In genomic region chr5:135012951-135013391, GRCh38 we compare ENCODE assay signal across 22 cellular contexts. TPM values are rescaled to one million over a fixed set of nuclear protein-coding genes. Genes with fewer than 3 reads are reported as not detected.
DNase-seq lines count a peak whose midpoint lies in the region; ATAC-seq and TF ChIP-seq lines count a peak whose summit lies in the region.
"Had no signal": no experiment of that assay in that cellular context is flagged by ENCODE, and none has a peak within 500 bp of the region (broad histone marks: within the 10 kb centered on the region; RNA-seq: fewer than 3 reads in every experiment).

No MANE protein-coding gene starts in this region.

- H3K4me3 ChIP-seq in esophagus muscularis mucosa: no peak overlapping the region
- H3K4me3 ChIP-seq in lower lobe of right lung: no peak overlapping the region
- H3K4me3 ChIP-seq in stomach: no peak overlapping the region
- H3K4me3 ChIP-seq: skin epidermis, thyroid gland had no signal

- ATAC-seq in lower lobe of right lung (no peak), left colon (no peak), GM21526 (IDR thresholded peaks at IDR 0.05; ENCODE audit: low FRiP score, unreplicated experiment) (no peak), GM18520 (IDR thresholded peaks at IDR 0.05; ENCODE audit: unreplicated experiment) (no peak)
- ATAC-seq: HepG2 had no signal

- TF ChIP-seq EP300 in esophagus muscularis mucosa (IDR thresholded peaks at IDR 0.05): no peak
- TF ChIP-seq EP300 in stomach (IDR thresholded peaks at IDR 0.05): no peak

- no peak for TF ChIP-seq POLR2A in esophagus muscularis mucosa (IDR thresholded peaks at IDR 0.05; ENCODE audit: low read depth)
- TF ChIP-seq POLR2A in stomach (IDR thresholded peaks at IDR 0.05): no peak

- H3K4me1 ChIP-seq in esophagus muscularis mucosa (peaks cover 21 to 36% (median 26%) of the 10 kb centered on the region in 4 donors), lower lobe of right lung (no peaks in the 10 kb centered on the region), stomach (peaks cover 14 to 46% (median 35%) of the 10 kb centered on the region in 4 donors)

- intact Hi-C loops in esophagus muscularis mucosa (cut with DNase I): loop anchor here (10.0 kb wide), 1 partner anchor 182 kb away; no protein-coding TSS in a partner anchor
- intact Hi-C loops in lower lobe of right lung (cut with DNase I): no loop called here
- intact Hi-C loops in stomach (cut with DNase I; ENCODE audit: low total_unique reads): no loop called here
- intact Hi-C loops in left colon (cut with DNase I, micrococcal nuclease): no loop called here

- H3K27ac ChIP-seq in VCaP (peak overlapping the region; percentile 75; the same call in 1 of the 2 replicates), esophagus muscularis mucosa (replicated peaks in 1 of 4) (peak overlapping the region; percentile 62 to 70 (median 66)), lower lobe of right lung (no peak overlapping the region), stomach (peak overlapping the region in 2 of 5 donors; percentile 59 to 78)
- H3K27ac ChIP-seq: skin epidermis, thyroid gland had no signal

- WGBS in esophagus muscularis mucosa: 79% methylated on average over 5 of the region's 5 CpGs
- WGBS in stomach, 5 donors: 71 to 90% (median 78%) methylated on average over 5 of the region's 5 CpGs

- DNase-seq in esophagus muscularis mucosa (ENCODE audit: extremely low spot score) (no peak), lower lobe of right lung (peak; percentile 20), stomach (peak; percentile 22), left colon (no peak)
- DNase-seq: activated CD4-positive, alpha-beta T cell treated with anti-CD3 and anti-CD28 coated beads for 4 hours; activated naive CD8-positive, alpha-beta T cell treated with anti-CD3 and anti-CD28 coated beads, Interleukin-2, amount 10 ng/mL, durations not matched to agents 7 days and 5 days; COR-L47; cortex of kidney; HFFc6; mesendoderm; NCI-H1417; NCI-H510A treated with DMSO at 0.1 percent for 48 hours; SHP77 treated with DMSO at 0.1 percent for 48 hours; stimulated activated CD4-positive, alpha-beta T cell treated with anti-CD3 and anti-CD28 coated beads, Interleukin-2, amount 100 ng/mL, for 48 hours; stimulated activated naive CD4-positive, alpha-beta T cell treated with Interleukin-2 at 50 U/mL for 16 hours; thyroid gland had no signal

- TF ChIP-seq CTCF in VCaP (conservative IDR thresholded peaks at IDR 0.05) (no peak), esophagus muscularis mucosa (IDR thresholded peaks at IDR 0.05) (no peak), lower lobe of right lung (IDR thresholded peaks at IDR 0.05) (no peak), stomach (IDR thresholded peaks at IDR 0.05) (no peak)

- no peaks in the 10 kb centered on the region for H3K9me3 ChIP-seq in esophagus muscularis mucosa
- no peaks in the 10 kb centered on the region for H3K9me3 ChIP-seq in lower lobe of right lung
- H3K9me3 ChIP-seq in stomach: no peaks in the 10 kb centered on the region
- H3K9me3 ChIP-seq: thyroid gland had no signal

- H3K36me3 ChIP-seq in esophagus muscularis mucosa: no peaks in the 10 kb centered on the region
- no peaks in the 10 kb centered on the region for H3K36me3 ChIP-seq in lower lobe of right lung
- no peaks in the 10 kb centered on the region for H3K36me3 ChIP-seq in stomach
- H3K36me3 ChIP-seq: thyroid gland had no signal

- H3K27me3 ChIP-seq in esophagus muscularis mucosa (no peaks in the 10 kb centered on the region), lower lobe of right lung (ENCODE audit: low read depth) (no peaks in the 10 kb centered on the region), stomach (no peaks in the 10 kb centered on the region)
- H3K27me3 ChIP-seq: thyroid gland had no signal

RNA-seq across cellular contexts. Expression of gene PITX1, which starts 21.1 kb away (rescaled TPM):
- total RNA-seq in esophagus muscularis mucosa (1 to 10 TPM; 3.7 to 8.7 (median 6.2) TPM), lower lobe of right lung (0.47 TPM), stomach (10 to 100 TPM; 30.3 to 91.1 (median 42.6) TPM), left colon (10 to 100 TPM in 1 of 2 donors, 1 to 10 TPM in 1; 6.2 to 12.3 TPM)
- 100 to 1,000 TPM in 1 of 3 donors, 10 to 100 TPM in 2; 31.6 to 149 (median 48.7) TPM for polyA plus RNA-seq in stomach
- total RNA-seq: activated naive CD8-positive, alpha-beta T cell treated with anti-CD3 and anti-CD28 coated beads, Interleukin-2, amount 10 ng/mL, durations not matched to agents 7 days and 5 days; B cell had no signal

RNA-seq across cellular contexts. Expression of gene CATSPER3, which starts 45.3 kb away (rescaled TPM):
- total RNA-seq in esophagus muscularis mucosa (under 1 TPM in 2 of 4 donors, not detected in 2; 0.42 to 0.65 TPM), lower lobe of right lung (0.68 TPM), stomach (not detected), left colon (1 to 10 TPM in 1 of 2 donors, under 1 TPM in 1; 0.70 to 1.1 TPM)
- under 1 TPM in 2 of 3 donors, not detected in 1; 0.62 to 0.88 TPM for polyA plus RNA-seq in stomach

Comparison
In these comparisons a context has a peak if more than half of its experiments do, and no peak if none do; other contexts are left out.
1. DNase-seq: peak in lower lobe of right lung (single experiment) and stomach (single experiment); none in esophagus muscularis mucosa (single experiment) and left colon (0 of 2).